Comparison of ENCODE assay signal across 8 cellular contexts in the genomic region with DNA sequence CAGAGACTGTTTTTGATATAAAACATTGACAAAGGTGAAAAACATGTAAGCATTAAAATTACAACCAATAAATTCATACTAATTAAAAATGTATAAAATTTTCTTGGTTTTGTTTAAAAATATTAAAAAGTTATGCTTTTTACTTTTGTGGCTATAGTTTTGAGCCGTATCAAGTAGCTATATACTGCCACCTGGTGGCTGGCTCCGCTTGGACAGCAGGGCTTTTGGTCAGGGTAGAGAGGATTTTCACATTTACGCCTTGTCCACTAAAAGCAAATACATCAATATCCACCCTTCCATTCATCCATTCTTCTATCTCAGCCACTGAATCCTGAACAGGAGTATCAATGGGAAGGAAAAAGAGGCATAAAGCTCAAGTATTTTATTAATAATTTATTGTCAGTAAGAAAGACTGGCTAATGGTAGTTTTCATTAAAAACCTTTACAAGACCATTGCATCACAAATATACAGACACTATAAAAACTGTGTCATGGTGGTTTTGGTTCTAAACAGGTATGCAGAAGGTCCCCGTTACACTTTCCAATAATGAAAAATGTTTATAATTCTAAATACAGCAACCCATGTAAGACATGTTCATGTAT. TPM values are rescaled to one million over a fixed set of nuclear protein-coding genes. Genes with fewer than 3 reads are reported as not detected.
DNase-seq lines count a peak whose midpoint lies in the region; ATAC-seq, FAIRE-seq and TF ChIP-seq lines count a peak whose summit lies in the region.

No MANE protein-coding gene starts in this region.

- TF ChIP-seq CTCF in GM12878 (IDR thresholded peaks at IDR 0.05 in 2 of 3, conservative IDR thresholded peaks at IDR 0.05 in 1 of 3; ENCODE audit: control insufficient read depth in 2 of 3, extremely low read depth in 1 of 3, insufficient read depth in 1 of 3, low read depth in 3 of 3, low read length in 3 of 3) = peak; percentile 59 to 71 (median 70); a peak in 5 of 6 replicates

- no peak overlapping the region for H3K9ac ChIP-seq in GM12878 (ENCODE audit: control insufficient read depth, insufficient read depth, low read length)

- peak; percentile 63 for TF ChIP-seq RAD21 in GM12878 (IDR thresholded peaks at IDR 0.05; ENCODE audit: insufficient read depth, low read depth, low read length)

- DNase-seq in CD1c-positive myeloid dendritic cell (ENCODE audit: extremely low spot score) (peak; percentile 37), T-helper 2 cell (peak in 4 of 5 experiments; percentile 9 to 45 (median 39)), GM12878 (ENCODE audit: low read depth, low spot score) (no peak), iPS-NIHi7 (ENCODE audit: extremely low spot score) (peak; percentile 65)
- peak; percentile 31 to 41 (median 33) for DNase-seq in stimulated activated CD4-positive, alpha-beta T cell treated with anti-CD3 and anti-CD28 coated beads, Interleukin-1b, Interleukin-23, amount 100 ng/mL, for 24 hours (ENCODE audit: low read depth in 4 of 4, low spot score in 1 of 4)

- POLR2A ChIA-PET in GM12878 (lab: Charles Lee) = no interaction called here

- H3K36me3 ChIP-seq in GM12878 (ENCODE audit: control insufficient read depth in 2 of 2, insufficient read depth in 2 of 2, low read length in 1 of 2) = no peaks in the 10 kb centered on the region

- H3K4me2 ChIP-seq in GM12878 (ENCODE audit: control insufficient read depth, insufficient read depth) = no peak overlapping the region

- no peak overlapping the region for H3K27ac ChIP-seq in GM12878 (ENCODE audit: control insufficient read depth, insufficient read depth)

- ATAC-seq in GM18858 (IDR thresholded peaks at IDR 0.05; ENCODE audit: unreplicated experiment) (peak; percentile 73), HG03460 (IDR thresholded peaks at IDR 0.05; ENCODE audit: unreplicated experiment) (peak; percentile 83), GM12878 (peak; percentile 78), GM21717 (IDR thresholded peaks at IDR 0.05; ENCODE audit: unreplicated experiment) (no peak)

- no peaks in the 10 kb centered on the region for H3K9me3 ChIP-seq in GM12878 (replicated peaks; ENCODE audit: control insufficient read depth, insufficient read depth, low read length)

- H3K79me2 ChIP-seq in GM12878 (ENCODE audit: control insufficient read depth, insufficient read depth, low read length) = no peaks in the 10 kb centered on the region

- RAD21 ChIA-PET in GM12878 (lab: Charles Lee; ENCODE audit: unreplicated experiment) = interaction anchor here (0.7 to 1.5 kb wide), 5 partner anchors 14 to 519 kb away, joined by 3 to 4 read pairs (median 3); no protein-coding TSS in a partner anchor

- SMC1A ChIA-PET in GM12878 (lab: Charles Lee; ENCODE audit: uncharacterized antibody, unreplicated experiment) = interaction anchor here (1.0 to 1.4 kb wide), 2 partner anchors 10 to 292 kb away, joined by 3 to 7 read pairs; no protein-coding TSS in a partner anchor

- in situ Hi-C loops in GM12878 (cut with MboI) = loop anchor here (5.0 kb wide), 1 partner anchor 290 kb away; no protein-coding TSS in a partner anchor

- no peak overlapping the region for H3K4me3 ChIP-seq in GM12878

- no peaks in the 10 kb centered on the region for H4K20me1 ChIP-seq in GM12878 (ENCODE audit: control insufficient read depth, insufficient read depth)

- WGBS in GM12878 (ENCODE audit: insufficient coverage, insufficient replicate concordance, low lambda C conversion rate, missing lambda C conversion rate) = 28% methylated on average over 4 of the region's 4 CpGs

- no peak for TF ChIP-seq POLR2A in GM12878 (IDR thresholded peaks at IDR 0.05; ENCODE audit: low read depth, low read length)

- CTCF ChIA-PET in GM12878 (lab: Yijun Ruan, JAX) = interaction anchor here (0.6 to 2.2 kb wide), 22 partner anchors 9 to 946 kb away, joined by 3 to 34 read pairs (median 4); no protein-coding TSS in a partner anchor

- no peak for TF ChIP-seq EP300 in GM12878 (IDR thresholded peaks at IDR 0.05; ENCODE audit: borderline replicate concordance in 1 of 2, control insufficient read depth in 1 of 2, low read depth in 2 of 2, low read length in 2 of 2)

- H3K27me3 ChIP-seq in GM12878 (replicated peaks in 1 of 2; ENCODE audit: control insufficient read depth in 2 of 2, insufficient read depth in 2 of 2, low read length in 1 of 2) = no peaks in the 10 kb centered on the region

- BruUV-seq in GM12878 (replicated peaks; lab: Mats Ljungman, UMichigan) = no TSS peak

- intact Hi-C loops in GM12878 (cut with micrococcal nuclease; ENCODE audit: unreplicated experiment) = loop anchor here (1.0 to 10.0 kb wide), 4 partner anchors 113 to 519 kb away; a partner anchor contains a TSS

- FAIRE-seq in GM12878 (lab: Jason Lieb, UNC) = no peak

- H3K4me1 ChIP-seq in GM12878 (ENCODE audit: control insufficient read depth, insufficient read depth, low read length) = no peaks in the 10 kb centered on the region

- no peak overlapping the region for H2AFZ ChIP-seq in GM12878 (ENCODE audit: control insufficient read depth, low read depth, low read length)

TF ChIP-seq in GM12878, 131 proteins besides CTCF, POLR2A, EP300 and RAD21:
- peak; percentile 75 for TF ChIP-seq SMC3 (IDR thresholded peaks at IDR 0.05; ENCODE audit: borderline replicate concordance, low read length)
- TF ChIP-seq MYB (IDR thresholded peaks at IDR 0.05; ENCODE audit: borderline replicate concordance, low read depth, low read length) = no peak

RNA-seq across cellular contexts. Expression of a gene that starts 32.1 kb away (rescaled TPM):
- not detected in 2 replicates for total RNA-seq in GM12878 (2013; cell fraction: nucleolus; rRNA removed)
- not detected in 2 replicates for total RNA-seq in GM12878 (2014; rRNA removed)
- not detected in 2 replicates for total RNA-seq in GM12878 (2014; rRNA removed; fragmentation: Illumina TruSeq; extraction: Trizol)
- not detected in 2 replicates for total RNA-seq in GM12878 (2021)
- polyA plus RNA-seq in GM12878 (2011; ENCODE audit: low read depth) = not detected
- polyA plus RNA-seq in GM12878 (2011; rRNA removed) = 0.14 TPM in 1 of 2 replicates, not detected in the other
- polyA plus RNA-seq in GM12878 (2011; cell fraction: cytosol; rRNA removed) = 0.08 TPM in 1 of 2 replicates, not detected in the other
- not detected in 2 replicates for polyA plus RNA-seq in GM12878 (2011; cell fraction: nucleus; rRNA removed)
- not detected in 2 replicates for polyA plus RNA-seq in GM12878 (2012)
- not detected in 2 replicates for polyA plus RNA-seq in GM12878 (2014; fragmentation: Illumina TruSeq; extraction: Trizol)
- not detected for polyA plus RNA-seq in GM12878 (2014; fragmentation: Nextera tagmentation; extraction: Ambion mirVana)
- not detected in 2 replicates for polyA plus RNA-seq in GM12878 (2014; rRNA removed)
- not detected for polyA plus RNA-seq in GM12878 (2016; fragmentation: Nextera tagmentation; extraction: Ambion mirVana)
- 0.29 and 0.36 TPM in 2 replicates for polyA minus RNA-seq in GM12878 (2011; rRNA and poly(A)+ RNA removed)
- not detected in 2 replicates for polyA minus RNA-seq in GM12878 (2011; cell fraction: cytosol; rRNA and poly(A)+ RNA removed)
- not detected in 2 replicates for polyA minus RNA-seq in GM12878 (2011; cell fraction: nucleus; rRNA and poly(A)+ RNA removed)
